1 cellular context compared by ENCODE assay signal in the genomic region with DNA sequence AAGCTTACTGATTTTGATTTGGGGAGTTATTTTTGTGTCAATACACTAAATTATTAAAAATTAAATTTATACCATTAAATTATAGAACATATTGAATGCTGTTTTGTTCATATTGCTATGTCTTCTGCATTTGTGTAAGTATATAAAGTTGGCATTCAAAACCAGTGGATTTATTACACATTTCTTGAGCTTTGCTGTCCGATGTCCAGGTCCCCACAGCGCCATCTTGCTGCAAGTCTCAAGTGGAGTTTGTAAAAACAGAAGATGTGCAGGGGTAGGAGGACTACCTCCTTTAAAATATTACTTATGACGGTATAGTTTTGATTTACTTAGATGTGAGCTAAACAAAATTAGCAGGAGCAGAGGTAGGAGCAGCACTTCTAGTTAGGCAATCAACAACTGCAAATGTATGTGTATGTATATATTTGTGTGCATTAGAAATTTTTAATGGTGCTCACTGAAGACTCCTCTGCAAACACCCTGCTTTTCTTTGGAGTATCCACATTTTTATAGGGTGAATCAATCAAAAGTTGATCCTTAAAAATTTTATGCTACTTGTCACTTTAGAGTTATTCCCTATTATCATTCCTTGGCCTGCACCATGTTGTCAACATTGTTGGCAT.
TF ChIP-seq lines count a peak whose summit lies in the region.

No MANE protein-coding gene starts in this region.

TF ChIP-seq in GM23338, 12 proteins besides CTCF, POLR2A, EP300 and RAD21 (continued from another document):
- TF ChIP-seq, protein P1, sequence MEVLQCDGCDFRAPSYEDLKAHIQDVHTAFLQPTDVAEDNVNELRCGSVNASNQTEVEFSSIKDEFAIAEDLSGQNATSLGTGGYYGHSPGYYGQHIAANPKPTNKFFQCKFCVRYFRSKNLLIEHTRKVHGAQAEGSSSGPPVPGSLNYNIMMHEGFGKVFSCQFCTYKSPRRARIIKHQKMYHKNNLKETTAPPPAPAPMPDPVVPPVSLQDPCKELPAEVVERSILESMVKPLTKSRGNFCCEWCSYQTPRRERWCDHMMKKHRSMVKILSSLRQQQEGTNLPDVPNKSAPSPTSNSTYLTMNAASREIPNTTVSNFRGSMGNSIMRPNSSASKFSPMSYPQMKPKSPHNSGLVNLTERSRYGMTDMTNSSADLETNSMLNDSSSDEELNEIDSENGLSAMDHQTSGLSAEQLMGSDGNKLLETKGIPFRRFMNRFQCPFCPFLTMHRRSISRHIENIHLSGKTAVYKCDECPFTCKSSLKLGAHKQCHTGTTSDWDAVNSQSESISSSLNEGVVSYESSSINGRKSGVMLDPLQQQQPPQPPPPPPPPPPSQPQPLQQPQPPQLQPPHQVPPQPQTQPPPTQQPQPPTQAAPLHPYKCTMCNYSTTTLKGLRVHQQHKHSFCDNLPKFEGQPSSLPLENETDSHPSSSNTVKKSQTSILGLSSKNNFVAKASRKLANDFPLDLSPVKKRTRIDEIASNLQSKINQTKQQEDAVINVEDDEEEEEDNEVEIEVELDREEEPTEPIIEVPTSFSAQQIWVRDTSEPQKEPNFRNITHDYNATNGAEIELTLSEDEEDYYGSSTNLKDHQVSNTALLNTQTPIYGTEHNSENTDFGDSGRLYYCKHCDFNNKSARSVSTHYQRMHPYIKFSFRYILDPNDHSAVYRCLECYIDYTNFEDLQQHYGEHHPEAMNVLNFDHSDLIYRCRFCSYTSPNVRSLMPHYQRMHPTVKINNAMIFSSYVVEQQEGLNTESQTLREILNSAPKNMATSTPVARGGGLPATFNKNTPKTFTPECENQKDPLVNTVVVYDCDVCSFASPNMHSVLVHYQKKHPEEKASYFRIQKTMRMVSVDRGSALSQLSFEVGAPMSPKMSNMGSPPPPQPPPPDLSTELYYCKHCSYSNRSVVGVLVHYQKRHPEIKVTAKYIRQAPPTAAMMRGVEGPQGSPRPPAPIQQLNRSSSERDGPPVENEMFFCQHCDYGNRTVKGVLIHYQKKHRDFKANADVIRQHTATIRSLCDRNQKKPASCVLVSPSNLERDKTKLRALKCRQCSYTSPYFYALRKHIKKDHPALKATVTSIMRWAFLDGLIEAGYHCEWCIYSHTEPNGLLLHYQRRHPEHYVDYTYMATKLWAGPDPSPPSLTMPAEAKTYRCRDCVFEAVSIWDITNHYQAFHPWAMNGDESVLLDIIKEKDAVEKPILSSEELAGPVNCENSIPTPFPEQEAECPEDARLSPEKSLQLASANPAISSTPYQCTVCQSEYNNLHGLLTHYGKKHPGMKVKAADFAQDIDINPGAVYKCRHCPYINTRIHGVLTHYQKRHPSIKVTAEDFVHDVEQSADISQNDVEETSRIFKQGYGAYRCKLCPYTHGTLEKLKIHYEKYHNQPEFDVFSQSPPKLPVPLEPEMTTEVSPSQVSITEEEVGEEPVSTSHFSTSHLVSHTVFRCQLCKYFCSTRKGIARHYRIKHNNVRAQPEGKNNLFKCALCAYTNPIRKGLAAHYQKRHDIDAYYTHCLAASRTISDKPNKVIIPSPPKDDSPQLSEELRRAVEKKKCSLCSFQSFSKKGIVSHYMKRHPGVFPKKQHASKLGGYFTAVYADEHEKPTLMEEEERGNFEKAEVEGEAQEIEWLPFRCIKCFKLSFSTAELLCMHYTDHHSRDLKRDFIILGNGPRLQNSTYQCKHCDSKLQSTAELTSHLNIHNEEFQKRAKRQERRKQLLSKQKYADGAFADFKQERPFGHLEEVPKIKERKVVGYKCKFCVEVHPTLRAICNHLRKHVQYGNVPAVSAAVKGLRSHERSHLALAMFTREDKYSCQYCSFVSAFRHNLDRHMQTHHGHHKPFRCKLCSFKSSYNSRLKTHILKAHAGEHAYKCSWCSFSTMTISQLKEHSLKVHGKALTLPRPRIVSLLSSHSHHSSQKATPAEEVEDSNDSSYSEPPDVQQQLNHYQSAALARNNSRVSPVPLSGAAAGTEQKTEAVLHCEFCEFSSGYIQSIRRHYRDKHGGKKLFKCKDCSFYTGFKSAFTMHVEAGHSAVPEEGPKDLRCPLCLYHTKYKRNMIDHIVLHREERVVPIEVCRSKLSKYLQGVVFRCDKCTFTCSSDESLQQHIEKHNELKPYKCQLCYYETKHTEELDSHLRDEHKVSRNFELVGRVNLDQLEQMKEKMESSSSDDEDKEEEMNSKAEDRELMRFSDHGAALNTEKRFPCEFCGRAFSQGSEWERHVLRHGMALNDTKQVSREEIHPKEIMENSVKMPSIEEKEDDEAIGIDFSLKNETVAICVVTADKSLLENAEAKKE (CRISPR knock-in tag; IDR thresholded peaks at IDR 0.05): no peak
- TF ChIP-seq NANOG (IDR thresholded peaks at IDR 0.05; ENCODE audit: borderline replicate concordance) (no peak), ZNF114 (CRISPR knock-in tag; IDR thresholded peaks at IDR 0.05) (no peak)
- TF ChIP-seq, protein P2, sequence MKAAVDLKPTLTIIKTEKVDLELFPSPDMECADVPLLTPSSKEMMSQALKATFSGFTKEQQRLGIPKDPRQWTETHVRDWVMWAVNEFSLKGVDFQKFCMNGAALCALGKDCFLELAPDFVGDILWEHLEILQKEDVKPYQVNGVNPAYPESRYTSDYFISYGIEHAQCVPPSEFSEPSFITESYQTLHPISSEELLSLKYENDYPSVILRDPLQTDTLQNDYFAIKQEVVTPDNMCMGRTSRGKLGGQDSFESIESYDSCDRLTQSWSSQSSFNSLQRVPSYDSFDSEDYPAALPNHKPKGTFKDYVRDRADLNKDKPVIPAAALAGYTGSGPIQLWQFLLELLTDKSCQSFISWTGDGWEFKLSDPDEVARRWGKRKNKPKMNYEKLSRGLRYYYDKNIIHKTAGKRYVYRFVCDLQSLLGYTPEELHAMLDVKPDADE (IDR thresholded peaks at IDR 0.05): no peak
